In the genomic region with DNA sequence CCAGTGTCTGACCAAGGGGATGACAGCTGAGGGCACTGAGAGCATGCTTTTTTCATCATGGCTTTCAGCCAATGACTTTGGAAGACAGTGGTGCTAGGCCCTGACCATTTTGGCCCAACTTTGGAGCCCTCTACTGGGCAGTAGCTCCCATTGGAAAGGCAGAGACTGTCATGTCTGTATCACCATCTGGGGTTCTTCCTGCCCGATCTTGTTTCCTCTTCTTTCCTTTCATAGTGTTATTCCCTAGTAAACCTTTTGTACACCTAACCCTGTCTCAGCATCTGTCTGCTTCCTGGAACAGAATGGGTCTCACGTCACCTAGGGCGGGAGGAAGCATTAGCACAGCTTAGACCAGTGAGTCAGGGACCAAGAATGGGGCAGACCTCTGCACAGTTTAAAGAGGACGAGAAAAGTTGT, we compare ENCODE assay signal across 10 cellular contexts.
DNase-seq lines count a peak whose midpoint lies in the region; ATAC-seq and TF ChIP-seq lines count a peak whose summit lies in the region.
"Had no signal": no experiment of that assay in that cellular context is flagged by ENCODE, and none has a peak within 500 bp of the region (broad histone marks: within the 10 kb centered on the region; RNA-seq: fewer than 3 reads in every experiment).

No MANE protein-coding gene starts in this region.

- no peak overlapping the region for H3K27ac Mint-ChIP-seq in activated CD4-positive, alpha-beta T cell treated with anti-CD3 and anti-CD28 coated beads for 36 hours
- H3K27ac Mint-ChIP-seq: B cell had no signal

- H3K27ac ChIP-seq in OCI-LY1 (ENCODE audit: low read depth, low read length, poor library complexity, severe bottlenecking) (no peak overlapping the region), fibroblast of lung (ENCODE audit: insufficient read depth, low read length) (no peak overlapping the region), thyroid gland (no peak overlapping the region), transverse colon (no peak overlapping the region), uterus (no peak overlapping the region)
- H3K27ac ChIP-seq: PC-9 had no signal

- CTCF ChIA-PET in activated CD4-positive, alpha-beta T cell treated with anti-CD3 and anti-CD28 coated beads for 36 hours (lab: Charles Lee): interaction anchor here (1.1 to 1.6 kb wide), 2 partner anchors 192 to 738 kb away, joined by 3 to 5 read pairs; no protein-coding TSS in a partner anchor

- H4K20me1 ChIP-seq in OCI-LY1 (ENCODE audit: insufficient read depth, low read length) (no peaks in the 10 kb centered on the region), fibroblast of lung (ENCODE audit: control insufficient read depth, extremely low read depth, insufficient read depth, low read length) (no peaks in the 10 kb centered on the region)

- POLR2A ChIA-PET in activated CD4-positive, alpha-beta T cell treated with anti-CD3 and anti-CD28 coated beads for 36 hours (lab: Charles Lee): no interaction called here

- 93 to 95% methylated on average over 4 of the region's 4 CpGs for WGBS in thyroid gland, 2 donors
- WGBS in transverse colon (ENCODE audit: low coverage in 1 of 2), 2 donors: 87 to 90% methylated on average over 2 to 4 of the region's 4 CpGs

- TF ChIP-seq POLR2A in thyroid gland (IDR thresholded peaks at IDR 0.05) (no peak), transverse colon (IDR thresholded peaks at IDR 0.05) (no peak), uterus (IDR thresholded peaks at IDR 0.05) (no peak)

- H3K36me3 Mint-ChIP-seq in activated CD4-positive, alpha-beta T cell treated with anti-CD3 and anti-CD28 coated beads for 36 hours (ENCODE audit: low read depth): no peaks in the 10 kb centered on the region

- H3K4me2 ChIP-seq in OCI-LY1 (ENCODE audit: low read length) (no peak overlapping the region), fibroblast of lung (ENCODE audit: extremely low read depth, insufficient read depth, low read length) (no peak overlapping the region)
- H3K4me2 ChIP-seq: PC-9 had no signal

- H2AFZ ChIP-seq in OCI-LY1 (ENCODE audit: low read length) (no peak overlapping the region), fibroblast of lung (ENCODE audit: low read length) (no peak overlapping the region)
- H2AFZ ChIP-seq: PC-9 had no signal

- no peaks in the 10 kb centered on the region for H3K36me3 ChIP-seq in OCI-LY1 (ENCODE audit: insufficient read depth, low read length)
- H3K36me3 ChIP-seq in fibroblast of lung (ENCODE audit: control insufficient read depth, insufficient read depth, low read length): no peaks in the 10 kb centered on the region
- no peaks in the 10 kb centered on the region for H3K36me3 ChIP-seq in thyroid gland
- H3K36me3 ChIP-seq in transverse colon: no peaks in the 10 kb centered on the region
- no peaks in the 10 kb centered on the region for H3K36me3 ChIP-seq in uterus

- in situ Hi-C loops in transverse colon (cut with MboI; ENCODE audit: low pct_ligation_motif_present in 1 of 4, low pct_unique_long_range_greater_than_20kb in 1 of 4, low sequenced_read_pairs in 3 of 4): no loop called here

- H3K9me3 ChIP-seq in OCI-LY1 (ENCODE audit: low read length) (no peaks in the 10 kb centered on the region), fibroblast of lung (ENCODE audit: control insufficient read depth, insufficient read depth, low read depth, low read length) (no peaks in the 10 kb centered on the region), thyroid gland (no peaks in the 10 kb centered on the region), transverse colon (no peaks in the 10 kb centered on the region), uterus (no peaks in the 10 kb centered on the region)

- TF ChIP-seq EP300 in transverse colon (IDR thresholded peaks at IDR 0.05; ENCODE audit: low read depth): no peak

- no peaks in the 10 kb centered on the region for H3K9me2 ChIP-seq in OCI-LY1 (ENCODE audit: low read depth, low read length)

- no peak overlapping the region for H3K4me3 Mint-ChIP-seq in activated CD4-positive, alpha-beta T cell treated with anti-CD3 and anti-CD28 coated beads for 36 hours
- H3K4me3 Mint-ChIP-seq: B cell had no signal

- H3K9ac ChIP-seq in OCI-LY1 (ENCODE audit: low read length) (no peak overlapping the region), fibroblast of lung (ENCODE audit: insufficient read depth, low read length) (no peak overlapping the region)

- H3K79me2 ChIP-seq in OCI-LY1 (ENCODE audit: insufficient read depth, low read length) (no peaks in the 10 kb centered on the region), fibroblast of lung (ENCODE audit: control insufficient read depth, insufficient read depth, low read length) (no peaks in the 10 kb centered on the region)

- H3K27me3 ChIP-seq in OCI-LY1 (ENCODE audit: insufficient read depth, low read length): no peaks in the 10 kb centered on the region
- H3K27me3 ChIP-seq in fibroblast of lung (ENCODE audit: control insufficient read depth, insufficient read depth, low read length): no peaks in the 10 kb centered on the region
- no peaks in the 10 kb centered on the region for H3K27me3 ChIP-seq in thyroid gland
- H3K27me3 ChIP-seq in transverse colon: no peaks in the 10 kb centered on the region
- H3K27me3 ChIP-seq in uterus: no peaks in the 10 kb centered on the region

- TF ChIP-seq CTCF in OCI-LY1 (IDR thresholded peaks at IDR 0.05; ENCODE audit: low read length) (peak; percentile 31; the same call in 1 of the 2 replicates), fibroblast of lung (conservative IDR thresholded peaks at IDR 0.05 in 1 of 2, IDR thresholded peaks at IDR 0.05 in 1 of 2; ENCODE audit: low read depth in 1 of 2, low read length in 2 of 2) (peak in 1 of 2 donors; percentile 12), thyroid gland (IDR thresholded peaks at IDR 0.05) (peak in 2 of 6 experiments; percentile 18 to 29), transverse colon (IDR thresholded peaks at IDR 0.05) (no peak), uterus (IDR thresholded peaks at IDR 0.05) (no peak)

- ATAC-seq in activated CD4-positive, alpha-beta T cell treated with anti-CD3 and anti-CD28 coated beads for 36 hours: no peak
- no peak for ATAC-seq in HG03342 (IDR thresholded peaks at IDR 0.05; ENCODE audit: unreplicated experiment)

- no peaks in the 10 kb centered on the region for H3K4me1 Mint-ChIP-seq in activated CD4-positive, alpha-beta T cell treated with anti-CD3 and anti-CD28 coated beads for 36 hours

- no peaks in the 10 kb centered on the region for H3F3A ChIP-seq in OCI-LY1 (ENCODE audit: insufficient read depth, low read length)

- H3K4me1 ChIP-seq in OCI-LY1 (ENCODE audit: insufficient read depth, low read length, severe bottlenecking) (no peaks in the 10 kb centered on the region), fibroblast of lung (ENCODE audit: control insufficient read depth, extremely low read depth, insufficient read depth, low read length) (no peaks in the 10 kb centered on the region), thyroid gland (no peaks in the 10 kb centered on the region), transverse colon (no peaks in the 10 kb centered on the region), uterus (no peaks in the 10 kb centered on the region)

- DNase-seq in activated CD4-positive, alpha-beta T cell treated with anti-CD3 and anti-CD28 coated beads for 36 hours: peak; percentile 30
- no peak for DNase-seq in activated CD4-positive, alpha-beta T cell treated with anti-CD3 and anti-CD28 coated beads for 48 hours
- DNase-seq in fibroblast of lung (ENCODE audit: low read depth in 2 of 2) (peak; percentile 1 to 44), thyroid gland (peak; percentile 13 to 31), transverse colon (no peak), uterus (no peak)
- DNase-seq: PC-9 had no signal

- H3K27me3 Mint-ChIP-seq in activated CD4-positive, alpha-beta T cell treated with anti-CD3 and anti-CD28 coated beads for 36 hours: peaks cover 9% of the 10 kb centered on the region
- H3K27me3 Mint-ChIP-seq: B cell had no signal

- H3K9me3 Mint-ChIP-seq in activated CD4-positive, alpha-beta T cell treated with anti-CD3 and anti-CD28 coated beads for 36 hours (ENCODE audit: low read depth): no peaks in the 10 kb centered on the region

- no peak overlapping the region for H3K4me3 ChIP-seq in OCI-LY1 (ENCODE audit: low read depth, low read length, poor library complexity, severe bottlenecking)
- H3K4me3 ChIP-seq in fibroblast of lung (replicated peaks in 1 of 4; ENCODE audit: control extremely low read depth in 1 of 4, insufficient read depth in 1 of 4, low read depth in 3 of 4, low read length in 4 of 4): no peak overlapping the region
- H3K4me3 ChIP-seq in thyroid gland (replicated peaks in 1 of 3): no peak overlapping the region
- H3K4me3 ChIP-seq in transverse colon: no peak overlapping the region
- no peak overlapping the region for H3K4me3 ChIP-seq in uterus
- H3K4me3 ChIP-seq: PC-9 had no signal

- intact Hi-C loops in activated CD4-positive, alpha-beta T cell treated with anti-CD3 and anti-CD28 coated beads for 36 hours (cut with DNase I, micrococcal nuclease): loop anchor here (2.0 kb wide), 2 partner anchors 190 to 192 kb away; no protein-coding TSS in a partner anchor
- intact Hi-C loops in thyroid gland (cut with DNase I) (no loop called here), transverse colon (cut with DNase I; ENCODE audit: low total_unique reads) (no loop called here), uterus (cut with DNase I; ENCODE audit: low total_unique reads) (no loop called here)

Comparison
In these comparisons a context has a peak if more than half of its experiments do, and no peak if none do; other contexts are left out.
1. DNase-seq: peak in activated CD4-positive, alpha-beta T cell treated with anti-CD3 and anti-CD28 coated beads for 36 hours (single experiment), fibroblast of lung (2 of 2) and thyroid gland (2 of 2); none in activated CD4-positive, alpha-beta T cell treated with anti-CD3 and anti-CD28 coated beads for 48 hours (single experiment), transverse colon (single experiment) and uterus (0 of 2).
2. intact Hi-C loops: an anchor here in activated CD4-positive, alpha-beta T cell treated with anti-CD3 and anti-CD28 coated beads for 36 hours (2.0 kb wide); none called in thyroid gland, transverse colon and uterus.